In genomic region chr16:69286941-69287713, GRCh38 we compare ENCODE assay signal across 9 cellular contexts. TPM values are rescaled to one million over a fixed set of nuclear protein-coding genes. Genes with fewer than 3 reads are reported as not detected.
DNase-seq lines count a peak whose midpoint lies in the region; ATAC-seq and TF ChIP-seq lines count a peak whose summit lies in the region.
"Had no signal": no experiment of that assay in that cellular context is flagged by ENCODE, and none has a peak within 500 bp of the region (broad histone marks: within the 10 kb centered on the region; RNA-seq: fewer than 3 reads in every experiment).

No MANE protein-coding gene starts in this region.

- peaks cover 0 to 24% (median 15%) of the 10 kb centered on the region in 4 donors for H3K36me3 ChIP-seq in sigmoid colon

- H3K9me3 Mint-ChIP-seq in activated T-cell treated with anti-CD3 and anti-CD28 coated beads, Interleukin-2, amount 50 U/mL, for 72 hours = no peaks in the 10 kb centered on the region
- H3K9me3 Mint-ChIP-seq: IgD-negative memory B cell had no signal

- H3K36me3 Mint-ChIP-seq in activated T-cell treated with anti-CD3 and anti-CD28 coated beads, Interleukin-2, amount 50 U/mL, for 72 hours (ENCODE audit: insufficient read depth in 2 of 2) = no peaks in the 10 kb centered on the region
- H3K36me3 Mint-ChIP-seq: IgD-negative memory B cell had no signal

- peaks cover 0 to 8% (median 3%) of the 10 kb centered on the region in 4 donors for H3K4me1 ChIP-seq in sigmoid colon

- intact Hi-C loops in Right ventricle myocardium superior (cut with DNase I) (no loop called here), sigmoid colon (cut with DNase I) (loop anchor here (1.0 kb wide), 1 partner anchor 137 kb away; no protein-coding TSS in a partner anchor)

- H3K27me3 Mint-ChIP-seq in activated T-cell treated with anti-CD3 and anti-CD28 coated beads, Interleukin-2, amount 50 U/mL, for 72 hours (ENCODE audit: low read depth) = no peaks in the 10 kb centered on the region
- H3K27me3 Mint-ChIP-seq: IgD-negative memory B cell had no signal

- WGBS in sigmoid colon, 2 donors = 76 to 78% methylated on average over 13 of the region's 13 CpGs

- ATAC-seq in activated T-cell treated with anti-CD3 and anti-CD28 coated beads, Interleukin-2, amount 50 U/mL, for 72 hours (replicated peaks in 1 of 2) = peak in 1 of 2 donors; percentile 23
- ATAC-seq in Right ventricle myocardium superior (ENCODE audit: poor library complexity) = peak; percentile 93
- ATAC-seq in HG03280 (IDR thresholded peaks at IDR 0.05; ENCODE audit: unreplicated experiment) = no peak
- no peak for ATAC-seq in HG03571 (IDR thresholded peaks at IDR 0.05; ENCODE audit: unreplicated experiment)

- H3K27ac Mint-ChIP-seq in activated T-cell treated with anti-CD3 and anti-CD28 coated beads, Interleukin-2, amount 50 U/mL, for 72 hours = no peak overlapping the region
- H3K27ac Mint-ChIP-seq: IgD-negative memory B cell had no signal

- H3K9me3 ChIP-seq in sigmoid colon = no peaks in the 10 kb centered on the region

- TF ChIP-seq EP300 in sigmoid colon (IDR thresholded peaks at IDR 0.05) = no peak

- DNase-seq in AG20443 (ENCODE audit: low spot score) (peak; percentile 32), GM12865 (ENCODE audit: low read depth) (peak; percentile 72), NCI-H345 (lab: John Stamatoyannopoulos, UW) (peak; percentile 23), Right ventricle myocardium superior (peak; percentile 82), sigmoid colon (peak; percentile 81)
- DNase-seq in activated T-cell treated with anti-CD3 and anti-CD28 coated beads, Interleukin-2, amount 50 U/mL, for 72 hours = peak; percentile 39 to 49

- H3K4me3 Mint-ChIP-seq in activated T-cell treated with anti-CD3 and anti-CD28 coated beads, Interleukin-2, amount 50 U/mL, for 72 hours = no peak overlapping the region
- H3K4me3 Mint-ChIP-seq: IgD-negative memory B cell had no signal

- H3K27me3 ChIP-seq in sigmoid colon = no peaks in the 10 kb centered on the region

- H3K27ac ChIP-seq in sigmoid colon = peak overlapping the region in 1 of 4 donors; percentile 15

- H3K4me1 Mint-ChIP-seq in activated T-cell treated with anti-CD3 and anti-CD28 coated beads, Interleukin-2, amount 50 U/mL, for 72 hours (ENCODE audit: low read depth) = no peaks in the 10 kb centered on the region

- peak; percentile 46 for TF ChIP-seq CTCF in GM12865 (IDR thresholded peaks at IDR 0.05; ENCODE audit: insufficient read depth, low read depth, low read length, missing control alignments)
- TF ChIP-seq CTCF in sigmoid colon (IDR thresholded peaks at IDR 0.05) = peak; percentile 46 to 64 (median 51)

- H3K4me3 ChIP-seq in GM12865 (ENCODE audit: low read depth, low read length) (no peak overlapping the region), sigmoid colon (no peak overlapping the region)

- no peak for TF ChIP-seq POLR2A in sigmoid colon (IDR thresholded peaks at IDR 0.05)

RNA-seq across cellular contexts. Expression of gene VPS4A, which starts 24.0 kb away (rescaled TPM):
- 10 to 100 TPM; 41.1 to 45.3 TPM for total RNA-seq in activated T-cell treated with anti-CD3 and anti-CD28 coated beads, Interleukin-2, amount 50 U/mL, for 72 hours
- total RNA-seq in Right ventricle myocardium superior (28.6 TPM), sigmoid colon (10 to 100 TPM; 31.7 to 39.3 (median 34.8) TPM)
- polyA plus RNA-seq in sigmoid colon = 10 to 100 TPM; 25.8 to 31.7 (median 29.3) TPM

RNA-seq across cellular contexts. Expression of gene PDF, which starts 43.3 kb away (rescaled TPM):
- total RNA-seq in activated T-cell treated with anti-CD3 and anti-CD28 coated beads, Interleukin-2, amount 50 U/mL, for 72 hours = 10 to 100 TPM in 1 of 2 donors, 1 to 10 TPM in 1; 9.9 to 10.1 TPM
- 5.6 TPM for total RNA-seq in Right ventricle myocardium superior
- 10 to 100 TPM in 2 of 4 donors, 1 to 10 TPM in 2; 8.6 to 18.6 (median 10.5) TPM for total RNA-seq in sigmoid colon
- 10 to 100 TPM in 1 of 3 donors, 1 to 10 TPM in 1, not detected in 1; 6.5 to 14.7 TPM for polyA plus RNA-seq in sigmoid colon

RNA-seq across cellular contexts. Expression of gene COG8, which starts 52.2 kb away (rescaled TPM):
- total RNA-seq in activated T-cell treated with anti-CD3 and anti-CD28 coated beads, Interleukin-2, amount 50 U/mL, for 72 hours = 10 to 100 TPM; 33.2 to 38.3 TPM
- 22.0 TPM for total RNA-seq in Right ventricle myocardium superior
- total RNA-seq in sigmoid colon = 10 to 100 TPM; 32.2 to 57.6 (median 42.5) TPM
- 10 to 100 TPM in 2 of 3 donors, 1 to 10 TPM in 1; 9.6 to 26.2 (median 14.8) TPM for polyA plus RNA-seq in sigmoid colon

RNA-seq across cellular contexts. Expression of gene NIP7, which starts 52.4 kb away (rescaled TPM):
- total RNA-seq in activated T-cell treated with anti-CD3 and anti-CD28 coated beads, Interleukin-2, amount 50 U/mL, for 72 hours = 10 to 100 TPM; 30.8 to 32.2 TPM
- total RNA-seq in Right ventricle myocardium superior (7.3 TPM), sigmoid colon (10 to 100 TPM in 2 of 4 donors, 1 to 10 TPM in 2; 6.9 to 11.4 (median 9.1) TPM)
- polyA plus RNA-seq in sigmoid colon = 10 to 100 TPM; 16.5 to 23.8 (median 18.6) TPM

Comparison
In these comparisons a context has a peak if more than half of its experiments do, and no peak if none do; other contexts are left out.
1. DNase-seq: peak in every context shown above with its lines; median percentile 82 in Right ventricle myocardium superior; 81 in sigmoid colon; 72 in GM12865; 44 in activated T-cell treated with anti-CD3 and anti-CD28 coated beads, Interleukin-2, amount 50 U/mL, for 72 hours; 32 in AG20443; 23 in NCI-H345.